Comparison of ENCODE assay signal across 15 cellular contexts in the genomic region with DNA sequence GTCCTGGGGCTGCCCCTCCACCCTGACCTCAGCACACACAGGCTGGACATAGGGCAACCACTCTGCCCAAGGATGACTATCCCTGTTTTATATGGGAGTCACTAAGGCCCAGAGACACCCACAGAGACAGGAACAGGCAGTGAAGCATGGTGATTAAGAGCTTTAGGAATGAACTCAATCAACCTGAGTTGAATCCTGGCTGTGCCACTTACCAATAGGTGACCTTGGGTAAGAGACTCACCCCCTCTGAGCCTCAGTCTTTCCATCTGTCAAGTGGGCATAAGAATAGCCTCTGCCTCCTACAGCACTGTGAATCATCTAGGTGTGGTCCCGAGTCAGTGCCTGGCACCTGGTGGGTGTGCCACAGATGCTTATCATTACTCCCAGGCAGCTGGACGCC. TPM values are rescaled to one million over a fixed set of nuclear protein-coding genes. Genes with fewer than 3 reads are reported as not detected.
DNase-seq lines count a peak whose midpoint lies in the region; ATAC-seq and TF ChIP-seq lines count a peak whose summit lies in the region.
"Had no signal": no experiment of that assay in that cellular context is flagged by ENCODE, and none has a peak within 500 bp of the region (broad histone marks: within the 10 kb centered on the region; RNA-seq: fewer than 3 reads in every experiment).

No MANE protein-coding gene starts in this region.

- H3K36me3 ChIP-seq in breast epithelium, result no peaks in the 10 kb centered on the region
- H3K36me3 ChIP-seq: thyroid gland had no signal

- H3K27ac Mint-ChIP-seq in MCF 10A (ENCODE audit: low read depth, unreplicated experiment), result no peak overlapping the region
- peak overlapping the region in 1 of 2 donors; percentile 14 for H3K27ac Mint-ChIP-seq in stimulated activated naive CD8-positive, alpha-beta T cell treated with anti-CD3 and anti-CD28 coated beads, Interleukin-15, amount 100 ng/mL, for 72 hours
- H3K27ac Mint-ChIP-seq in activated T-helper 1 cell treated with anti-CD3 and anti-CD28 coated beads, Interleukin-12 subunit alpha, Interleukin-12 subunit beta, Interleukin-2, Interleukin-4 antibody, amounts not matched to agents 30 ng/mL and 10 ng/mL and 1 ng/mL, durations not matched to agents 14 hours and 24 hours and 36 hours, result no peak overlapping the region
- H3K27ac Mint-ChIP-seq: activated naive CD4-positive, alpha-beta T cell treated with anti-CD3 and anti-CD28 coated beads, Interleukin-2, amount 50 U/mL, for 24 hours had no signal

- POLR2A ChIA-PET in MCF 10A (lab: Yijun Ruan, JAX), result no interaction called here

- TF ChIP-seq CTCF in MCF 10A (IDR thresholded peaks at IDR 0.05; ENCODE audit: unreplicated experiment) (no peak), breast epithelium (IDR thresholded peaks at IDR 0.05) (no peak)

- CTCF ChIA-PET in MCF 10A (lab: Yijun Ruan, JAX), result no interaction called here

- no peaks in the 10 kb centered on the region for H3K9me3 Mint-ChIP-seq in MCF 10A (ENCODE audit: unreplicated experiment)
- H3K9me3 Mint-ChIP-seq in stimulated activated naive CD8-positive, alpha-beta T cell treated with anti-CD3 and anti-CD28 coated beads, Interleukin-15, amount 100 ng/mL, for 72 hours, result no peaks in the 10 kb centered on the region
- H3K9me3 Mint-ChIP-seq in activated T-helper 1 cell treated with anti-CD3 and anti-CD28 coated beads, Interleukin-12 subunit alpha, Interleukin-12 subunit beta, Interleukin-2, Interleukin-4 antibody, amounts not matched to agents 30 ng/mL and 10 ng/mL and 1 ng/mL, durations not matched to agents 14 hours and 24 hours and 36 hours, result no peaks in the 10 kb centered on the region
- H3K9me3 Mint-ChIP-seq: activated naive CD4-positive, alpha-beta T cell treated with anti-CD3 and anti-CD28 coated beads, Interleukin-2, amount 50 U/mL, for 24 hours had no signal

- H3K27ac ChIP-seq in breast epithelium, result no peak overlapping the region
- H3K27ac ChIP-seq: psoas muscle, thyroid gland had no signal

- no peaks in the 10 kb centered on the region for H3K36me3 Mint-ChIP-seq in MCF 10A (ENCODE audit: insufficient read depth, unreplicated experiment)
- H3K36me3 Mint-ChIP-seq in activated T-helper 1 cell treated with anti-CD3 and anti-CD28 coated beads, Interleukin-12 subunit alpha, Interleukin-12 subunit beta, Interleukin-2, Interleukin-4 antibody, amounts not matched to agents 30 ng/mL and 10 ng/mL and 1 ng/mL, durations not matched to agents 14 hours and 24 hours and 36 hours (ENCODE audit: low read depth), result no peaks in the 10 kb centered on the region
- H3K36me3 Mint-ChIP-seq: activated naive CD4-positive, alpha-beta T cell treated with anti-CD3 and anti-CD28 coated beads, Interleukin-2, amount 50 U/mL, for 24 hours had no signal

- no peaks in the 10 kb centered on the region for H3K4me1 ChIP-seq in breast epithelium
- H3K4me1 ChIP-seq: psoas muscle, thyroid gland had no signal

- BruUV-seq in MCF 10A (replicated peaks; lab: Mats Ljungman, UMichigan), result no TSS peak

- ATAC-seq in esophagus mucosa (peak; percentile 32), GM19035 (IDR thresholded peaks at IDR 0.05; ENCODE audit: unreplicated experiment) (no peak)
- peak; percentile 22 for ATAC-seq in stimulated activated naive CD8-positive, alpha-beta T cell treated with anti-CD3 and anti-CD28 coated beads, Interleukin-15, amount 100 ng/mL, for 72 hours
- ATAC-seq: psoas muscle had no signal

- intact Hi-C loops in MCF 10A (cut with micrococcal nuclease) (no loop called here), breast epithelium (cut with DNase I; ENCODE audit: low total_unique reads) (no loop called here)
- intact Hi-C loops in activated T-helper 1 cell treated with anti-CD3 and anti-CD28 coated beads, Interleukin-12 subunit alpha, Interleukin-12 subunit beta, Interleukin-2, Interleukin-4 antibody, amounts not matched to agents 30 ng/mL and 10 ng/mL and 1 ng/mL, durations not matched to agents 14 hours and 24 hours and 36 hours (cut with micrococcal nuclease), result loop anchor here (1.0 kb wide), 1 partner anchor 21 kb away; a partner anchor contains a TSS

- H3K4me1 Mint-ChIP-seq in MCF 10A (ENCODE audit: insufficient read depth, unreplicated experiment), result no peaks in the 10 kb centered on the region
- H3K4me1 Mint-ChIP-seq in stimulated activated naive CD8-positive, alpha-beta T cell treated with anti-CD3 and anti-CD28 coated beads, Interleukin-15, amount 100 ng/mL, for 72 hours, result peaks cover 27% of the 10 kb centered on the region
- H3K4me1 Mint-ChIP-seq in activated T-helper 1 cell treated with anti-CD3 and anti-CD28 coated beads, Interleukin-12 subunit alpha, Interleukin-12 subunit beta, Interleukin-2, Interleukin-4 antibody, amounts not matched to agents 30 ng/mL and 10 ng/mL and 1 ng/mL, durations not matched to agents 14 hours and 24 hours and 36 hours (ENCODE audit: low read depth), result peaks cover 32% of the 10 kb centered on the region

- no peak overlapping the region for H3K4me3 ChIP-seq in breast epithelium
- H3K4me3 ChIP-seq: psoas muscle, thyroid gland had no signal

- H3K9me3 ChIP-seq in breast epithelium, result no peaks in the 10 kb centered on the region
- H3K9me3 ChIP-seq: psoas muscle, thyroid gland had no signal

- TF ChIP-seq POLR2A in breast epithelium (IDR thresholded peaks at IDR 0.05), result no peak

- H3K27me3 Mint-ChIP-seq in MCF 10A (ENCODE audit: insufficient read depth, unreplicated experiment), result peaks cover 32% of the 10 kb centered on the region
- no peaks in the 10 kb centered on the region for H3K27me3 Mint-ChIP-seq in stimulated activated naive CD8-positive, alpha-beta T cell treated with anti-CD3 and anti-CD28 coated beads, Interleukin-15, amount 100 ng/mL, for 72 hours
- H3K27me3 Mint-ChIP-seq in activated T-helper 1 cell treated with anti-CD3 and anti-CD28 coated beads, Interleukin-12 subunit alpha, Interleukin-12 subunit beta, Interleukin-2, Interleukin-4 antibody, amounts not matched to agents 30 ng/mL and 10 ng/mL and 1 ng/mL, durations not matched to agents 14 hours and 24 hours and 36 hours (ENCODE audit: insufficient read depth), result peaks cover 21% of the 10 kb centered on the region
- H3K27me3 Mint-ChIP-seq: activated naive CD4-positive, alpha-beta T cell treated with anti-CD3 and anti-CD28 coated beads, Interleukin-2, amount 50 U/mL, for 24 hours had no signal

- H3K4me3 Mint-ChIP-seq in MCF 10A (ENCODE audit: unreplicated experiment), result no peak overlapping the region
- H3K4me3 Mint-ChIP-seq in stimulated activated naive CD8-positive, alpha-beta T cell treated with anti-CD3 and anti-CD28 coated beads, Interleukin-15, amount 100 ng/mL, for 72 hours, result no peak overlapping the region
- no peak overlapping the region for H3K4me3 Mint-ChIP-seq in activated T-helper 1 cell treated with anti-CD3 and anti-CD28 coated beads, Interleukin-12 subunit alpha, Interleukin-12 subunit beta, Interleukin-2, Interleukin-4 antibody, amounts not matched to agents 30 ng/mL and 10 ng/mL and 1 ng/mL, durations not matched to agents 14 hours and 24 hours and 36 hours
- H3K4me3 Mint-ChIP-seq: activated naive CD4-positive, alpha-beta T cell treated with anti-CD3 and anti-CD28 coated beads, Interleukin-2, amount 50 U/mL, for 24 hours had no signal

- DNase-seq in MCF 10A (ENCODE audit: unreplicated experiment) (peak; percentile 3), breast epithelium (ENCODE audit: low spot score in 2 of 2) (no peak), RPMI8226 (peak; percentile 31), T1000 (lab: John Stamatoyannopoulos, UW) (no peak)
- no peak for DNase-seq in stimulated activated naive CD8-positive, alpha-beta T cell treated with anti-CD3 and anti-CD28 coated beads, Interleukin-15, amount 100 ng/mL, for 72 hours
- DNase-seq in activated T-helper 1 cell treated with anti-CD3 and anti-CD28 coated beads, Interleukin-12 subunit alpha, Interleukin-12 subunit beta, Interleukin-2, Interleukin-4 antibody, amounts not matched to agents 30 ng/mL and 10 ng/mL and 1 ng/mL, durations not matched to agents 14 hours and 24 hours and 36 hours (ENCODE audit: low spot score), result no peak
- DNase-seq: KBM-7, NCI-H1694, NCI-H526, T-helper 9 cell, thyroid gland had no signal

- H3K27me3 ChIP-seq in breast epithelium, result peaks cover 0 to 11% of the 10 kb centered on the region in 2 donors

RNA-seq across cellular contexts. Expression of a gene that starts 6.8 kb away (rescaled TPM):
- not detected in 2 replicates for total RNA-seq in MCF 10A (2022)
- 1 to 10 TPM in 1 of 3 donors, not detected in 2; 2.6 TPM for total RNA-seq in breast epithelium
- not detected for total RNA-seq in esophagus mucosa
- not detected in 2 replicates for total RNA-seq in activated T-helper 1 cell treated with anti-CD3 and anti-CD28 coated beads, Interleukin-12 subunit alpha, Interleukin-12 subunit beta, Interleukin-2, Interleukin-4 antibody, amounts not matched to agents 30 ng/mL and 10 ng/mL and 1 ng/mL, durations not matched to agents 14 hours and 24 hours and 36 hours

RNA-seq across cellular contexts. Expression of a gene that starts 10.8 kb away (rescaled TPM):
- not detected in 2 replicates for total RNA-seq in MCF 10A (2022)
- not detected for total RNA-seq in breast epithelium
- not detected for total RNA-seq in esophagus mucosa
- not detected in 2 replicates for total RNA-seq in activated T-helper 1 cell treated with anti-CD3 and anti-CD28 coated beads, Interleukin-12 subunit alpha, Interleukin-12 subunit beta, Interleukin-2, Interleukin-4 antibody, amounts not matched to agents 30 ng/mL and 10 ng/mL and 1 ng/mL, durations not matched to agents 14 hours and 24 hours and 36 hours
- total RNA-seq: psoas muscle, thyroid gland had no signal

RNA-seq across cellular contexts. Expression of a gene that starts 21.1 kb away (rescaled TPM):
- 6.1 and 7.0 TPM in 2 replicates for total RNA-seq in MCF 10A (2022)
- total RNA-seq in breast epithelium, result 10 to 100 TPM; 36.6 to 81.9 (median 59.8) TPM
- total RNA-seq in esophagus mucosa, result 17.5 TPM
- 36.1 and 37.0 TPM in 2 replicates for total RNA-seq in activated T-helper 1 cell treated with anti-CD3 and anti-CD28 coated beads, Interleukin-12 subunit alpha, Interleukin-12 subunit beta, Interleukin-2, Interleukin-4 antibody, amounts not matched to agents 30 ng/mL and 10 ng/mL and 1 ng/mL, durations not matched to agents 14 hours and 24 hours and 36 hours

RNA-seq across cellular contexts. Expression of a gene that starts 46.4 kb away (rescaled TPM):
- 0.49 and 0.56 TPM in 2 replicates for total RNA-seq in MCF 10A (2022)
- total RNA-seq in breast epithelium, result 1 to 10 TPM in 2 of 3 donors, under 1 TPM in 1; 0.80 to 2.3 (median 1.9) TPM
- total RNA-seq in esophagus mucosa, result 1.1 TPM
- total RNA-seq in activated T-helper 1 cell treated with anti-CD3 and anti-CD28 coated beads, Interleukin-12 subunit alpha, Interleukin-12 subunit beta, Interleukin-2, Interleukin-4 antibody, amounts not matched to agents 30 ng/mL and 10 ng/mL and 1 ng/mL, durations not matched to agents 14 hours and 24 hours and 36 hours, result 37.9 and 39.8 TPM in 2 replicates

Comparison
In these comparisons a context has a peak if more than half of its experiments do, and no peak if none do; other contexts are left out.
1. DNase-seq: peak in MCF 10A (single experiment) and RPMI8226 (single experiment); none in breast epithelium (0 of 2), stimulated activated naive CD8-positive, alpha-beta T cell treated with anti-CD3 and anti-CD28 coated beads, Interleukin-15, amount 100 ng/mL, for 72 hours (0 of 2), activated T-helper 1 cell treated with anti-CD3 and anti-CD28 coated beads, Interleukin-12 subunit alpha, Interleukin-12 subunit beta, Interleukin-2, Interleukin-4 antibody, amounts not matched to agents 30 ng/mL and 10 ng/mL and 1 ng/mL, durations not matched to agents 14 hours and 24 hours and 36 hours (single experiment) and T1000 (single experiment).